Comparison of ENCODE assay signal across 1 cellular context in genomic region chr1:169113613-169114119, GRCh38.
TF ChIP-seq lines count a peak whose summit lies in the region.

No MANE protein-coding gene starts in this region.

TF ChIP-seq in H1, 55 proteins besides CTCF, POLR2A, EP300 and RAD21 (continued from another document):
- no peak for TF ChIP-seq CHD7 (IDR thresholded peaks at IDR 0.05; ENCODE audit: insufficient replicate concordance, low read length)
- no peak for TF ChIP-seq SUZ12 (IDR thresholded peaks at IDR 0.05; ENCODE audit: low read length)
- no peak for TF ChIP-seq HDAC6 (IDR thresholded peaks at IDR 0.05; ENCODE audit: low read depth, low read length)
- no peak for TF ChIP-seq SIRT6 (IDR thresholded peaks at IDR 0.05; ENCODE audit: low read length)
- peak; percentile 62 for TF ChIP-seq ASH2L (IDR thresholded peaks at IDR 0.05; ENCODE audit: low read length)
- TF ChIP-seq SP1 (IDR thresholded peaks at IDR 0.05; ENCODE audit: low read depth, low read length): 0 out of 2 replicates have a peak, but pooled peaks have one; percentile 31
- TF ChIP-seq KDM5A (IDR thresholded peaks at IDR 0.05; ENCODE audit: low read length): no peak
- TF ChIP-seq SRF (IDR thresholded peaks at IDR 0.05; ENCODE audit: low read depth, low read length): peak; percentile 84
- TF ChIP-seq POU5F1 (IDR thresholded peaks at IDR 0.05; ENCODE audit: low read depth, low read length): no peak
- 0 out of 2 replicates have a peak, but pooled peaks have one; percentile 26 for TF ChIP-seq RBBP5 (IDR thresholded peaks at IDR 0.05; ENCODE audit: borderline replicate concordance, low read depth, low read length)
- no peak for TF ChIP-seq KDM4A (IDR thresholded peaks at IDR 0.05; ENCODE audit: low read depth, low read length, severe bottlenecking)
- TF ChIP-seq YY1 (IDR thresholded peaks at IDR 0.05; ENCODE audit: low read depth, low read length): 0 out of 2 replicates have a peak, but pooled peaks have one; percentile 31
- TF ChIP-seq RFX5 (IDR thresholded peaks at IDR 0.05; ENCODE audit: borderline replicate concordance, low read depth, low read length): no peak
- no peak for TF ChIP-seq TAF7 (optimal IDR thresholded peaks at IDR 0.05; ENCODE audit: borderline replicate concordance, low read depth, low read length)
- no peak for TF ChIP-seq CBX5 (IDR thresholded peaks at IDR 0.05; ENCODE audit: low read depth, low read length)
- no peak for TF ChIP-seq NRF1 (IDR thresholded peaks at IDR 0.05; ENCODE audit: low read depth, low read length)
- TF ChIP-seq CEBPB (IDR thresholded peaks at IDR 0.05; ENCODE audit: low read depth, low read length): no peak
- TF ChIP-seq SIX5 (IDR thresholded peaks at IDR 0.05; ENCODE audit: low read depth, low read length): no peak
- no peak for TF ChIP-seq EZH2 (IDR thresholded peaks at IDR 0.05; ENCODE audit: low read depth, low read length, severe bottlenecking)
TF ChIP-seq in H1: peak in this region for 6.
